ENCODE assay signal across 8 cellular contexts in the genomic region with DNA sequence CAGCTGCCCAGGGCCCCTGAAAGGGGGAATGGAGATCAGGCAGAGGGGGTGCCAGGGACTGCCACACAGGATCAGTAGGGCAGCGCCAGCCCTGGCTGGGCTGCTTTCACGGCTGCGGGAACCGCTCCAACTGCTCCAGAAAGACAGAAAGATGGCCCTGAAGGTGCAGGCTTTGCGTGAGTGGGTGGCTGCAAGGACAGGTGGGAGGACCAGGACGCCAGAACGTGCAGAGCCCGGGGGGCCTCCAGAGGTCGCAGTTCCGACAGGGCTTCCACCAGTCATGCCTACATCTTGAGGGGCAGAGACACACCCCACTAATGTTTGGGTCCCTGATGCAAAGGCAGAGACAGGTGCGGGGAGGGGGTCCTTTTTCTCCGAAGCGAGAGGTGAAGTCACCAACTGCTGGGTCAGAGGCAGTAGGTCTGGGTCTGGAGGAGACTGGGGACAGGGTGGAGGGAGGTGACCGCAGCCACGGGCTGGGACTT. TPM values are rescaled to one million over a fixed set of nuclear protein-coding genes. Genes with fewer than 3 reads are reported as not detected.
DNase-seq lines count a peak whose midpoint lies in the region; ATAC-seq and TF ChIP-seq lines count a peak whose summit lies in the region.

No MANE protein-coding gene starts in this region.

- peaks cover 0 to 5% of the 10 kb centered on the region in 2 donors for H3K36me3 Mint-ChIP-seq in activated T-cell treated with anti-CD3 and anti-CD28 coated beads, Interleukin-2, amount 50 U/mL, for 72 hours (ENCODE audit: insufficient read depth in 2 of 2)

- TF ChIP-seq EP300 in stomach (IDR thresholded peaks at IDR 0.05) = no peak

- 39 to 46% (median 41%) methylated on average over 13 to 15 of the region's 15 CpGs for WGBS in stomach, 5 donors

- H3K9me3 Mint-ChIP-seq in activated T-cell treated with anti-CD3 and anti-CD28 coated beads, Interleukin-2, amount 50 U/mL, for 72 hours = no peaks in the 10 kb centered on the region

- peak overlapping the region; percentile 92 for H3K27ac Mint-ChIP-seq in activated T-cell treated with anti-CD3 and anti-CD28 coated beads, Interleukin-2, amount 50 U/mL, for 72 hours

- peak; percentile 64 for DNase-seq in COLO668 (lab: John Stamatoyannopoulos, UW; ENCODE audit: unreplicated experiment)
- peak; percentile 35 to 49 for DNase-seq in activated T-cell treated with anti-CD3 and anti-CD28 coated beads, Interleukin-2, amount 50 U/mL, for 72 hours
- DNase-seq in stomach = no peak
- no peak for DNase-seq in kidney tubule cell (ENCODE audit: low spot score)
- DNase-seq in activated CD4-positive, alpha-beta T cell treated with anti-CD3 and anti-CD28 coated beads, Interleukin-2, amount 50 U/mL, for 4 hours = no peak

- H3K9me3 ChIP-seq in iPS-18a (ENCODE audit: control insufficient read depth, low read depth, low read length) (no peaks in the 10 kb centered on the region), stomach (no peaks in the 10 kb centered on the region)

- H3K27ac ChIP-seq in iPS-18a (ENCODE audit: low read length) (peak overlapping the region; percentile 63), stomach (peak overlapping the region; percentile 96 to 99 (median 99))

- peak overlapping the region; percentile 73 for H3K9ac ChIP-seq in iPS-18a (ENCODE audit: low read length)

- no peak for TF ChIP-seq CTCF in stomach (IDR thresholded peaks at IDR 0.05)

- peak overlapping the region; percentile 90 to 91 for H3K4me3 Mint-ChIP-seq in activated T-cell treated with anti-CD3 and anti-CD28 coated beads, Interleukin-2, amount 50 U/mL, for 72 hours

- H3K4me1 ChIP-seq in iPS-18a (ENCODE audit: control insufficient read depth, low read depth, low read length) = peaks cover 4% of the 10 kb centered on the region
- peaks cover 48 to 67% (median 62%) of the 10 kb centered on the region in 4 donors for H3K4me1 ChIP-seq in stomach

- ATAC-seq in HG02970 (IDR thresholded peaks at IDR 0.05; ENCODE audit: low FRiP score, unreplicated experiment) (peak; percentile 15), HG02870 (IDR thresholded peaks at IDR 0.05; ENCODE audit: unreplicated experiment) (no peak)
- peak; percentile 0 to 4 for ATAC-seq in activated T-cell treated with anti-CD3 and anti-CD28 coated beads, Interleukin-2, amount 50 U/mL, for 72 hours (replicated peaks in 1 of 2)

- no peaks in the 10 kb centered on the region for H3K27me3 Mint-ChIP-seq in activated T-cell treated with anti-CD3 and anti-CD28 coated beads, Interleukin-2, amount 50 U/mL, for 72 hours (ENCODE audit: low read depth)

- TF ChIP-seq POLR2A in stomach (IDR thresholded peaks at IDR 0.05) = no peak

- H3K36me3 ChIP-seq in iPS-18a (ENCODE audit: control insufficient read depth, low read depth, low read length) = no peaks in the 10 kb centered on the region
- peaks cover 0 to 5% (median 0%) of the 10 kb centered on the region in 4 donors for H3K36me3 ChIP-seq in stomach

- intact Hi-C loops in stomach (cut with DNase I; ENCODE audit: low total_unique reads) = no loop called here

- peak overlapping the region; percentile 72 for H3K4me3 ChIP-seq in iPS-18a (ENCODE audit: low read length)
- peak overlapping the region; percentile 67 to 100 (median 86) for H3K4me3 ChIP-seq in stomach

- no peaks in the 10 kb centered on the region for H3K27me3 ChIP-seq in iPS-18a (ENCODE audit: control insufficient read depth, insufficient read depth, low read length)
- H3K27me3 ChIP-seq in stomach = no peaks in the 10 kb centered on the region

- peaks cover 60% of the 10 kb centered on the region for H3K4me1 Mint-ChIP-seq in activated T-cell treated with anti-CD3 and anti-CD28 coated beads, Interleukin-2, amount 50 U/mL, for 72 hours (ENCODE audit: low read depth)

RNA-seq across cellular contexts. Expression of gene ATP6V0C, which starts 0.8 kb away (rescaled TPM):
- 10 to 100 TPM; 94.2 to 94.8 TPM for total RNA-seq in activated T-cell treated with anti-CD3 and anti-CD28 coated beads, Interleukin-2, amount 50 U/mL, for 72 hours
- total RNA-seq in stomach = 100 to 1,000 TPM in 2 of 5 donors, 10 to 100 TPM in 2, 1 to 10 TPM in 1; 8.1 to 169 (median 68.3) TPM
- polyA plus RNA-seq in stomach = 100 to 1,000 TPM in 1 of 3 donors, 10 to 100 TPM in 2; 49.8 to 113 (median 82.3) TPM

RNA-seq across cellular contexts. Expression of gene AMDHD2, which starts 7.2 kb away (rescaled TPM):
- total RNA-seq in activated T-cell treated with anti-CD3 and anti-CD28 coated beads, Interleukin-2, amount 50 U/mL, for 72 hours = 10 to 100 TPM; 28.2 to 33.8 TPM
- total RNA-seq in stomach = 10 to 100 TPM; 13.4 to 76.8 (median 28.7) TPM
- 10 to 100 TPM; 17.2 to 24.7 (median 21.1) TPM for polyA plus RNA-seq in stomach

RNA-seq across cellular contexts. Expression of gene CEMP1, which starts 18.2 kb away (rescaled TPM):
- under 1 TPM in 1 of 2 donors, not detected in 1; 0.30 TPM for total RNA-seq in activated T-cell treated with anti-CD3 and anti-CD28 coated beads, Interleukin-2, amount 50 U/mL, for 72 hours
- under 1 TPM in 1 of 5 donors, not detected in 4; 0.58 TPM for total RNA-seq in stomach
- under 1 TPM in 2 of 3 donors, not detected in 1; 0.43 to 0.61 TPM for polyA plus RNA-seq in stomach

RNA-seq across cellular contexts. Expression of gene PDPK1, which starts 24.9 kb away (rescaled TPM):
- total RNA-seq in activated T-cell treated with anti-CD3 and anti-CD28 coated beads, Interleukin-2, amount 50 U/mL, for 72 hours = 10 to 100 TPM; 53.0 to 53.8 TPM
- total RNA-seq in stomach = 10 to 100 TPM; 18.7 to 86.9 (median 33.4) TPM
- 10 to 100 TPM in 1 of 3 donors, 1 to 10 TPM in 2; 7.0 to 18.3 (median 9.2) TPM for polyA plus RNA-seq in stomach

RNA-seq across cellular contexts. Expression of gene TBC1D24, which starts 38.0 kb away (rescaled TPM):
- 10 to 100 TPM; 13.6 to 20.4 TPM for total RNA-seq in activated T-cell treated with anti-CD3 and anti-CD28 coated beads, Interleukin-2, amount 50 U/mL, for 72 hours
- total RNA-seq in stomach = 10 to 100 TPM in 4 of 5 donors, 1 to 10 TPM in 1; 5.0 to 35.6 (median 18.7) TPM
- polyA plus RNA-seq in stomach = 1 to 10 TPM; 3.2 to 4.2 (median 3.4) TPM

Comparison
In these comparisons a context has a peak if more than half of its experiments do, and no peak if none do; other contexts are left out.
1. DNase-seq: peak in COLO668 (single experiment) and activated T-cell treated with anti-CD3 and anti-CD28 coated beads, Interleukin-2, amount 50 U/mL, for 72 hours (2 of 2); none in stomach (single experiment), kidney tubule cell (single experiment) and activated CD4-positive, alpha-beta T cell treated with anti-CD3 and anti-CD28 coated beads, Interleukin-2, amount 50 U/mL, for 4 hours (0 of 2).